Comparison of ENCODE assay signal across 13 cellular contexts in genomic region chr2:237073552-237073951, GRCh38. TPM values are rescaled to one million over a fixed set of nuclear protein-coding genes. Genes with fewer than 3 reads are reported as not detected.
DNase-seq lines count a peak whose midpoint lies in the region; ATAC-seq lines count a peak whose summit lies in the region.
"Had no signal": no experiment of that assay in that cellular context is flagged by ENCODE, and none has a peak within 500 bp of the region (broad histone marks: within the 10 kb centered on the region; RNA-seq: fewer than 3 reads in every experiment).

No MANE protein-coding gene starts in this region.

- DNase-seq in GM04503 (ENCODE audit: low read depth) (peak; percentile 61), astrocyte of the hippocampus (ENCODE audit: low read depth, low spot score) (peak; percentile 60), Right ventricle myocardium superior (no peak), renal cortical epithelial cell (ENCODE audit: low read depth) (peak; percentile 3), occipital lobe (lab: John Stamatoyannopoulos, UW) (no peak)
- DNase-seq: CD8-positive, alpha-beta T cell; dorsolateral prefrontal cortex; hypothalamus; midbrain had no signal

- ATAC-seq in Right ventricle myocardium superior (ENCODE audit: poor library complexity): peak; percentile 58
- ATAC-seq in HG02588 (IDR thresholded peaks at IDR 0.05; ENCODE audit: unreplicated experiment): no peak
- ATAC-seq in GM18907 (IDR thresholded peaks at IDR 0.05; ENCODE audit: unreplicated experiment): no peak
- no peak for ATAC-seq in GM21717 (IDR thresholded peaks at IDR 0.05; ENCODE audit: unreplicated experiment)
- ATAC-seq: activated naive CD4-positive, alpha-beta T cell treated with anti-CD3 and anti-CD28 coated beads, Interleukin-2, amount 50 U/mL, for 72 hours; CD8-positive, alpha-beta T cell had no signal

- intact Hi-C loops in Right ventricle myocardium superior (cut with DNase I): no loop called here

RNA-seq across cellular contexts. Expression of gene COPS8, which starts 12.1 kb away (rescaled TPM):
- total RNA-seq in Right ventricle myocardium superior (85.8 TPM), renal cortical epithelial cell (108 and 170 TPM in 2 replicates), occipital lobe (139 TPM)

Comparison
In these comparisons a context has a peak if more than half of its experiments do, and no peak if none do; other contexts are left out.
1. DNase-seq: peak in GM04503 (single experiment), astrocyte of the hippocampus (single experiment) and renal cortical epithelial cell (single experiment); none in Right ventricle myocardium superior (single experiment) and occipital lobe (single experiment).